ENCODE assay signal across 25 cellular contexts in genomic region chr7:77339726-77340125, GRCh38.
"Had no signal": no experiment of that assay in that cellular context is flagged by ENCODE, and none has a peak within 500 bp of the region (broad histone marks: within the 10 kb centered on the region; RNA-seq: fewer than 3 reads in every experiment).

No MANE protein-coding gene starts in this region.

- FAIRE-seq: kidney, TTC549 had no signal

- H3K27me3 Mint-ChIP-seq: activated CD8-positive, alpha-beta T cell treated with anti-CD3 and anti-CD28 coated beads for 36 hours; memory B cell; stimulated activated memory B cell treated with anti-CD40 and anti-IgM and Interleukin-4, amounts not matched to agents 10 μg/mL and 1 μg/mL and 100 μg/mL, for 72 hours had no signal

- H3K27me3 ChIP-seq: body of pancreas, sigmoid colon, spleen, testis had no signal

- H3K4me3 Mint-ChIP-seq: activated CD8-positive, alpha-beta T cell treated with anti-CD3 and anti-CD28 coated beads for 36 hours; activated naive CD8-positive, alpha-beta T cell treated with anti-CD3 and anti-CD28 coated beads, Interleukin-2, amount 10 ng/mL, durations not matched to agents 7 days and 5 days; stimulated activated memory B cell treated with anti-CD40 and anti-IgM and Interleukin-4, amounts not matched to agents 10 μg/mL and 1 μg/mL and 100 μg/mL, for 72 hours; T-helper 2 cell treated with Interferon-gamma antibody and Interleukin-4, amounts not matched to agents 5 μg/mL and 100 μg/mL, for 36 hours; type B pancreatic cell had no signal

- ATAC-seq: activated CD8-positive, alpha-beta T cell treated with anti-CD3 and anti-CD28 coated beads for 36 hours; body of pancreas; natural killer cell; stimulated activated memory B cell treated with anti-CD40 and anti-IgM and Interleukin-4, amounts not matched to agents 10 μg/mL and 1 μg/mL and 100 μg/mL, for 72 hours had no signal

- H3K27ac ChIP-seq: body of pancreas, left ventricle myocardium inferior, sigmoid colon, testis had no signal

- DNase-seq: activated CD4-positive, alpha-beta T cell treated with anti-CD3 and anti-CD28 coated beads for 4 hours; activated CD8-positive, alpha-beta T cell treated with anti-CD3 and anti-CD28 coated beads for 36 hours; activated naive CD4-positive, alpha-beta T cell treated with Interleukin-2 at 50 U/mL for 16 hours; activated naive CD8-positive, alpha-beta T cell treated with anti-CD3 and anti-CD28 coated beads, Interleukin-2, amount 10 ng/mL, durations not matched to agents 7 days and 5 days; activated T-cell treated with anti-CD3 and anti-CD28 coated beads, Interleukin-2, amount 50 U/mL, for 1 hour; body of pancreas; caudate nucleus; erythroblast; foreskin melanocyte; glutamatergic neuron; kidney; left ventricle myocardium inferior; natural killer cell; nucleus accumbens; posterior cingulate gyrus; sigmoid colon; spleen; stimulated activated CD4-positive, alpha-beta T cell treated with anti-CD3 and anti-CD28 coated beads, Interleukin-4, amount 100 ng/mL, for 4 hours; testis had no signal

- H3K4me3 ChIP-seq: body of pancreas, left ventricle myocardium inferior, sigmoid colon, spleen, testis had no signal

- H3K4me1 ChIP-seq: body of pancreas had no signal

- H3K9me3 ChIP-seq: body of pancreas, left ventricle myocardium inferior, sigmoid colon, spleen, testis had no signal

- H3K36me3 ChIP-seq: left ventricle myocardium inferior, sigmoid colon had no signal

- H3K27ac Mint-ChIP-seq: activated CD8-positive, alpha-beta T cell treated with anti-CD3 and anti-CD28 coated beads for 36 hours; activated naive CD8-positive, alpha-beta T cell treated with anti-CD3 and anti-CD28 coated beads, Interleukin-2, amount 10 ng/mL, durations not matched to agents 7 days and 5 days; activated T-helper 2 cell treated with anti-CD3 and anti-CD28 coated beads, Interferon-gamma antibody, Interleukin-2, Interleukin-4, amounts not matched to agents 10 μg/mL and 5 μg/mL and 100 μg/mL, durations not matched to agents 14 hours and 24 hours and 36 hours; memory B cell; natural killer cell; stimulated activated memory B cell treated with anti-CD40 and anti-IgM and Interleukin-4, amounts not matched to agents 10 μg/mL and 1 μg/mL and 100 μg/mL, for 72 hours; T-helper 2 cell treated with Interferon-gamma antibody and Interleukin-4, amounts not matched to agents 5 μg/mL and 100 μg/mL, for 36 hours; type B pancreatic cell had no signal

- H3K9me3 Mint-ChIP-seq: activated CD8-positive, alpha-beta T cell treated with anti-CD3 and anti-CD28 coated beads for 36 hours; activated T-helper 2 cell treated with anti-CD3 and anti-CD28 coated beads, Interferon-gamma antibody, Interleukin-2, Interleukin-4, amounts not matched to agents 10 μg/mL and 5 μg/mL and 100 μg/mL, durations not matched to agents 14 hours and 24 hours and 36 hours; natural killer cell; T-helper 2 cell treated with Interferon-gamma antibody and Interleukin-4, amounts not matched to agents 5 μg/mL and 100 μg/mL, for 36 hours; type B pancreatic cell had no signal

- H3K36me3 Mint-ChIP-seq: natural killer cell, type B pancreatic cell had no signal
